Comparison of ENCODE assay signal across 8 cellular contexts in genomic region chr1:74732960-74733615, GRCh38. TPM values are rescaled to one million over a fixed set of nuclear protein-coding genes. Genes with fewer than 3 reads are reported as not detected.
DNase-seq lines count a peak whose midpoint lies in the region; ATAC-seq and TF ChIP-seq lines count a peak whose summit lies in the region.

Gene CRYZ (minus strand): TSS chr1:74733050. CDS start chr1:74724821, 8,229 bp downstream.
Gene TYW3 (plus strand): TSS chr1:74733152. CDS start chr1:74733245, 93 bp downstream.

- H3K9me3 Mint-ChIP-seq in IgD-negative memory B cell = no peaks in the 10 kb centered on the region

- peaks cover 16% of the 10 kb centered on the region for H3K4me1 ChIP-seq in mucosa of stomach (ENCODE audit: control insufficient read depth, insufficient read depth, low read length)

- peak within 1 kb of the TSS; percentile 52 to 98 (median 93) for H3K27ac Mint-ChIP-seq in IgD-negative memory B cell

- no peaks in the 10 kb centered on the region for H3K27me3 ChIP-seq in mucosa of stomach (ENCODE audit: control insufficient read depth, insufficient read depth, low read length)

- H3K9me3 ChIP-seq in mucosa of stomach (ENCODE audit: control insufficient read depth, low read length) = no peaks in the 10 kb centered on the region

- H3K4me3 ChIP-seq in mucosa of stomach (ENCODE audit: low read length) = peak within 1 kb of the TSS; percentile 99

- DNase-seq in DMS 273 (lab: John Stamatoyannopoulos, UW; ENCODE audit: unreplicated experiment) (peak; percentile 96), OCI-M2 (lab: John Stamatoyannopoulos, UW; ENCODE audit: unreplicated experiment) (peak; percentile 20), activated T-cell treated with anti-CD3 and anti-CD28 coated beads for 4 hours (peak; percentile 69), erythroblast (lab: John Stamatoyannopoulos, UW) (peak; percentile 91 to 92)
- DNase-seq in stimulated activated CD8-positive, alpha-beta memory T cell treated with anti-CD3 and anti-CD28 coated beads, Interleukin-7, amount 100 ng/mL, for 1 hour (ENCODE audit: low read depth in 2 of 2) = peak; percentile 61

- H3K36me3 ChIP-seq in mucosa of stomach (ENCODE audit: control insufficient read depth, insufficient read depth, low read length) = no peaks in the 10 kb centered on the region

- peaks cover 18 to 30% (median 27%) of the 10 kb centered on the region in 3 donors for H3K4me1 Mint-ChIP-seq in IgD-negative memory B cell

- peak; percentile 75 for ATAC-seq in GM21528 (IDR thresholded peaks at IDR 0.05; ENCODE audit: low FRiP score, unreplicated experiment)

- peaks cover 15% of the 10 kb centered on the region for H3K36me3 Mint-ChIP-seq in IgD-negative memory B cell

- peak within 1 kb of the TSS; percentile 91 to 99 (median 98) for H3K4me3 Mint-ChIP-seq in IgD-negative memory B cell

- peak; percentile 79 for TF ChIP-seq POLR2A in erythroblast (IDR thresholded peaks at IDR 0.05; ENCODE audit: low read length)

- peak within 1 kb of the TSS; percentile 89 for H3K9ac ChIP-seq in mucosa of stomach (ENCODE audit: low read length)

- no peaks in the 10 kb centered on the region for H3K27me3 Mint-ChIP-seq in IgD-negative memory B cell

RNA-seq across cellular contexts. Expression of gene CRYZ, which starts in this region (rescaled TPM):
- 51.1 TPM for polyA plus RNA-seq in IgD-negative memory B cell

RNA-seq across cellular contexts. Expression of gene TYW3, which starts in this region (rescaled TPM):
- 9.8 TPM for polyA plus RNA-seq in IgD-negative memory B cell

Comparison
In these comparisons a context has a peak if more than half of its experiments do, and no peak if none do; other contexts are left out.
1. Peak in every context shown above with its lines: DNase-seq, ATAC-seq and H3K4me3 ChIP-seq.
2. DNase-seq: peak in every context shown above with its lines; median percentile 96 in DMS 273; 92 in erythroblast; 69 in activated T-cell treated with anti-CD3 and anti-CD28 coated beads for 4 hours; 61 in stimulated activated CD8-positive, alpha-beta memory T cell treated with anti-CD3 and anti-CD28 coated beads, Interleukin-7, amount 100 ng/mL, for 1 hour; 20 in OCI-M2.